Comparison of ENCODE assay signal across 8 cellular contexts in the genomic region with DNA sequence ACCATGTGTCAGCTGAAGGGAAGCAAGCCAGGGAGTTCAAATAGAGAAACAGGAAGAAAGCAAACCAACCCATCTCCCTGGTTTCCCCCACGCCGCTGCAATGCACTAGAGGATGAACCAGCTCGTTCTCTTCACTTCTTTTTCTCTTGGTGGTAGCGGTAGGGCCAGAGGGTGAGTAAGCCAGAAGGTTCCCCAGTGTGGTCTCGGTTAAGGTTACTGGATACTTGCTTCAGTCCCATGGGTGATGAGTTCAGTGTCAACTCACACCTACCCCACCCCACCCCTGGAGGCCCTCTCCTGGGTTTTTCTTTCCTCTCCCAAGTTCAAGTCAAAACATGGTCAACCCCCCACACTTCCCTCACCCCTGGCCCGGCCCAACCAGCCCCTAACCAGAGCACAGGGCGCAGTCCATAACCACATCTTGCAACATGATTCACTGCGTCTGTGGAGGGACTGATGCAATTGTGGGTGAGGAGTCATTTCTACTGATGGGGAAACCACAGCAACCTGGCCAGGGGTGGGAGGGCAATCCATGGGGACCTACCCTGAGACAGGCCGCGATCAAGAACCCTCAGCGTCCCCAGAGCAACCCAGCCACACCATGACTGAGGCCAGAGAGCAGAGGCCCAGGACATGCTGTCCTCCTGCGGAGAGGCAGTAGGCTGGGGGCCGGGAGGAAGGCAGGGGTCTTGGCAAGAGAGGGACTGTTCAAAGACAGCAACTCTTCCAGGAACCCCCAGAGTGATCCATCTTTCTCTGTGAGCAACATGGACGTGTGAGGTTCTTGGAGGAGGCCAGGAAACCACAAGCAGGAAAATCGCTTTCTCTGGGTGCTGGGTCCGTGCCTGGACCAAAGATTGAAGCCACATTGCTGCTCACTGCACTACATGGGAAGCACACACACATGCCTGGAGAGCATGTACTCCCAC.
DNase-seq lines count a peak whose midpoint lies in the region; ATAC-seq lines count a peak whose summit lies in the region.

No MANE protein-coding gene starts in this region.

- DNase-seq in EL (peak; percentile 77), KG1 (lab: John Stamatoyannopoulos, UW) (peak; percentile 69), hepatic stellate cell (ENCODE audit: low spot score) (peak; percentile 74), NCI-H1105 (lab: John Stamatoyannopoulos, UW) (no peak), NCI-H526 treated with DMSO at 0.1 percent for 48 hours (lab: John Stamatoyannopoulos, UW) (no peak)
- peak; percentile 74 for DNase-seq in activated CD8-positive, alpha-beta memory T cell treated with anti-CD3 and anti-CD28 coated beads, Interleukin-2, amount 50 U/mL, for 4 hours
- peak; percentile 81 for DNase-seq in stimulated activated naive CD4-positive, alpha-beta T cell treated with Interleukin-2 at 50 U/mL for 16 hours (lab: John Stamatoyannopoulos, UW)

- peak; percentile 49 for ATAC-seq in GM21576 (IDR thresholded peaks at IDR 0.05; ENCODE audit: unreplicated experiment)

Comparison
In these comparisons a context has a peak if more than half of its experiments do, and no peak if none do; other contexts are left out.
1. DNase-seq: peak in EL (single experiment), KG1 (single experiment), activated CD8-positive, alpha-beta memory T cell treated with anti-CD3 and anti-CD28 coated beads, Interleukin-2, amount 50 U/mL, for 4 hours (single experiment), hepatic stellate cell (single experiment) and stimulated activated naive CD4-positive, alpha-beta T cell treated with Interleukin-2 at 50 U/mL for 16 hours (single experiment); none in NCI-H1105 (single experiment) and NCI-H526 treated with DMSO at 0.1 percent for 48 hours (single experiment).